Comparison of ENCODE assay signal across 1 cellular context in the genomic region with DNA sequence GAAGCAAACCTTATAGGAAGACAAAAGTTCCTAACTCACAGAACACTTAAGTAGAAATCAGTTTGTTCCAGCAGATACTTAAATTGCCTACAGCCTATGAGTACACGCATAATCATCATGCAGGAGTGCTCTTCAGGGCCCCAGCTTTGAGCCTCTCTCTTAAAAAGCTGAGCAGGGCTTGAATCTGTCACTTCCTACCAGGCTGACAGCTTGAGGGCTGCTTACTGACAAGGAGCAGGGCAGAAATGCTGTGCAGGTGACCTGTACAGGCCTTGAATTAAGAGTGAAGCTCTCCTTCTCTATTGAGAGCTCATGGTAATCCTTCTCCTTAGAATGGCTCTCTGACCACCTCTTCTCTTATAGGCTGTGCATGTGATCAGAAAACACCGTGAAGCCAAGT.
TF ChIP-seq lines count a peak whose summit lies in the region.

No MANE protein-coding gene starts in this region.

TF ChIP-seq in WTC11, 78 proteins besides CTCF, POLR2A, EP300 and RAD21 (continued from another document):
- TF ChIP-seq, protein P1, sequence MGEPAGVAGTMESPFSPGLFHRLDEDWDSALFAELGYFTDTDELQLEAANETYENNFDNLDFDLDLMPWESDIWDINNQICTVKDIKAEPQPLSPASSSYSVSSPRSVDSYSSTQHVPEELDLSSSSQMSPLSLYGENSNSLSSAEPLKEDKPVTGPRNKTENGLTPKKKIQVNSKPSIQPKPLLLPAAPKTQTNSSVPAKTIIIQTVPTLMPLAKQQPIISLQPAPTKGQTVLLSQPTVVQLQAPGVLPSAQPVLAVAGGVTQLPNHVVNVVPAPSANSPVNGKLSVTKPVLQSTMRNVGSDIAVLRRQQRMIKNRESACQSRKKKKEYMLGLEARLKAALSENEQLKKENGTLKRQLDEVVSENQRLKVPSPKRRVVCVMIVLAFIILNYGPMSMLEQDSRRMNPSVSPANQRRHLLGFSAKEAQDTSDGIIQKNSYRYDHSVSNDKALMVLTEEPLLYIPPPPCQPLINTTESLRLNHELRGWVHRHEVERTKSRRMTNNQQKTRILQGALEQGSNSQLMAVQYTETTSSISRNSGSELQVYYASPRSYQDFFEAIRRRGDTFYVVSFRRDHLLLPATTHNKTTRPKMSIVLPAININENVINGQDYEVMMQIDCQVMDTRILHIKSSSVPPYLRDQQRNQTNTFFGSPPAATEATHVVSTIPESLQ (CRISPR knock-in tag; IDR thresholded peaks at IDR 0.05): no peak
